8 cellular contexts compared by ENCODE assay signal in genomic region chr5:1644810-1645571, GRCh38.
DNase-seq lines count a peak whose midpoint lies in the region; ATAC-seq and TF ChIP-seq lines count a peak whose summit lies in the region.

No MANE protein-coding gene starts in this region.

- H3K9me3 ChIP-seq in HUES6 (ENCODE audit: control insufficient read depth, insufficient read depth, low read depth, low read length) (no peaks in the 10 kb centered on the region), OCI-LY7 (ENCODE audit: low read length) (no peaks in the 10 kb centered on the region), esophagus squamous epithelium (no peaks in the 10 kb centered on the region)

- no peaks in the 10 kb centered on the region for H3K9me2 ChIP-seq in OCI-LY7 (ENCODE audit: insufficient read depth, low read length)

- intact Hi-C loops in OCI-LY7 (cut with micrococcal nuclease; ENCODE audit: unreplicated experiment) (loop anchor here (1.0 to 5.0 kb wide), 2 partner anchors 123 to 477 kb away; partner anchors contain the start of gene LPCAT1), esophagus squamous epithelium (cut with DNase I) (loop anchor here (5.0 kb wide), 1 partner anchor 478 kb away; no protein-coding TSS in a partner anchor)

- CTCF ChIA-PET in OCI-LY7 (lab: Charles Lee; ENCODE audit: unreplicated experiment) = interaction anchor here (0.6 to 1.4 kb wide), 5 partner anchors 8 to 480 kb away, joined by 3 to 6 read pairs (median 3); partner anchors contain the start of gene TERT

- H3K4me3 ChIP-seq in HUES6 (ENCODE audit: low read depth, low read length) (peak overlapping the region; percentile 48), OCI-LY7 (ENCODE audit: low read depth, low read length, poor library complexity, severe bottlenecking) (peak overlapping the region; percentile 36), esophagus squamous epithelium (peak overlapping the region in 3 of 4 donors; percentile 15 to 57 (median 29))

- DNase-seq in OCI-LY7 (ENCODE audit: low spot score) = peak; percentile 86
- peak; percentile 84 for DNase-seq in activated T-cell treated with anti-CD3 and anti-CD28 coated beads, Interleukin-2, amount 50 U/mL, for 1 hour
- no peak for DNase-seq in esophagus squamous epithelium (lab: John Stamatoyannopoulos, UW)
- DNase-seq in naive B cell = peak; percentile 72
- DNase-seq in stimulated activated CD8-positive, alpha-beta memory T cell treated with anti-CD3 and anti-CD28 coated beads, Interleukin-7, amount 100 ng/mL, for 1 hour (ENCODE audit: low read depth in 2 of 2) = peak; percentile 60 to 67

- POLR2A ChIA-PET in OCI-LY7 (lab: Charles Lee) = interaction anchor here (0.6 to 0.8 kb wide), 2 partner anchors 24 to 87 kb away, joined by 3 to 5 read pairs; no protein-coding TSS in a partner anchor

- H3K27me3 Mint-ChIP-seq in naive B cell = peaks cover 12 to 47% (median 31%) of the 10 kb centered on the region in 3 donors

- H3K27ac ChIP-seq in C4-2B (no peak overlapping the region), HUES6 (ENCODE audit: low read depth, low read length) (no peak overlapping the region), OCI-LY7 (ENCODE audit: low read depth, low read length, poor library complexity, severe bottlenecking) (no peak overlapping the region), esophagus squamous epithelium (peak overlapping the region in 1 of 4 donors; percentile 55)

- TF ChIP-seq CTCF in C4-2B (conservative IDR thresholded peaks at IDR 0.05) (peak; percentile 77), OCI-LY7 (conservative IDR thresholded peaks at IDR 0.05; ENCODE audit: low read length) (peak; percentile 75), esophagus squamous epithelium (IDR thresholded peaks at IDR 0.05) (peak; percentile 78 to 87 (median 84))

- peak overlapping the region in 2 of 6 donors; percentile 15 to 67 for H3K27ac Mint-ChIP-seq in naive B cell

- H3K9me3 Mint-ChIP-seq in naive B cell = no peaks in the 10 kb centered on the region

- no peaks in the 10 kb centered on the region for H3K79me2 ChIP-seq in OCI-LY7 (ENCODE audit: insufficient read depth, low read depth, low read length)

- no peak for TF ChIP-seq POLR2A in esophagus squamous epithelium (IDR thresholded peaks at IDR 0.05)

- no peaks in the 10 kb centered on the region for H4K20me1 ChIP-seq in OCI-LY7 (ENCODE audit: insufficient read depth, low read length)

- no TSS peak for BruUV-seq in OCI-LY7 (replicated peaks; lab: Mats Ljungman, UMichigan)

- no peaks in the 10 kb centered on the region for H3K36me3 Mint-ChIP-seq in naive B cell

- peak; percentile 80 for ATAC-seq in GM19452 (IDR thresholded peaks at IDR 0.05; ENCODE audit: unreplicated experiment)
- peak; percentile 87 to 88 for ATAC-seq in naive B cell (ENCODE audit: low read depth in 2 of 2)

- H3K36me3 ChIP-seq in HUES6 (ENCODE audit: control insufficient read depth, insufficient read depth, low read length) = no peaks in the 10 kb centered on the region
- no peaks in the 10 kb centered on the region for H3K36me3 ChIP-seq in OCI-LY7 (ENCODE audit: insufficient read depth, low read length)
- no peaks in the 10 kb centered on the region for H3K36me3 ChIP-seq in esophagus squamous epithelium

- H3K27me3 ChIP-seq in HUES6 (ENCODE audit: control insufficient read depth, insufficient read depth, low read length) (peaks cover 36% of the 10 kb centered on the region), esophagus squamous epithelium (peaks cover 7 to 65% (median 10%) of the 10 kb centered on the region in 4 donors)

- H3K4me1 ChIP-seq in HUES6 (ENCODE audit: control insufficient read depth, insufficient read depth, low read length) (peaks cover 10% of the 10 kb centered on the region), OCI-LY7 (ENCODE audit: insufficient read depth, low read length, poor library complexity, severe bottlenecking) (peaks cover 8% of the 10 kb centered on the region), esophagus squamous epithelium (peaks cover 0 to 17% (median 7%) of the 10 kb centered on the region in 3 donors)

- peak overlapping the region; percentile 53; the same call in 1 of the 2 replicates for H3K4me2 ChIP-seq in OCI-LY7 (ENCODE audit: low read length)

- no peak overlapping the region for H3K9ac ChIP-seq in HUES6 (ENCODE audit: low read length)

- peak overlapping the region; percentile 61; the same call in 1 of the 2 replicates for H2AFZ ChIP-seq in OCI-LY7 (ENCODE audit: low read length)

- peak overlapping the region in 4 of 8 donors; percentile 32 to 35 (median 32) for H3K4me3 Mint-ChIP-seq in naive B cell

- WGBS in esophagus squamous epithelium, 2 donors = 0 to 10% methylated on average over 1 to 8 of the region's 52 CpGs

- peaks cover 0 to 14% (median 12%) of the 10 kb centered on the region in 3 donors for H3K4me1 Mint-ChIP-seq in naive B cell
